In genomic region chr3:64061628-64062027, GRCh38 we compare ENCODE assay signal across 34 cellular contexts.
"Had no signal": no experiment of that assay in that cellular context is flagged by ENCODE, and none has a peak within 500 bp of the region (broad histone marks: within the 10 kb centered on the region; RNA-seq: fewer than 3 reads in every experiment).

No MANE protein-coding gene starts in this region.

- H3K4me3 ChIP-seq: adrenal gland, body of pancreas, breast epithelium had no signal

- H3K9me3 ChIP-seq: adrenal gland, body of pancreas, breast epithelium had no signal

- H3K27me3 ChIP-seq: adrenal gland, body of pancreas, brain microvascular endothelial cell, breast epithelium had no signal

- ATAC-seq: activated CD8-positive, alpha-beta T cell treated with anti-CD3 and anti-CD28 coated beads for 36 hours; activated naive CD4-positive, alpha-beta T cell treated with anti-CD3 and anti-CD28 coated beads, Interleukin-2, amount 50 U/mL, for 72 hours; activated T-cell treated with anti-CD3 and anti-CD28 coated beads, Interleukin-2, amount 50 U/mL, for 4 hours; activated T-cell treated with anti-CD3 and anti-CD28 coated beads, Interleukin-2, amount 50 U/mL, for 72 hours; activated T-helper 17 cell treated with anti-CD3 and anti-CD28 coated beads, Interleukin-2, amount 50 U/mL, for 72 hours; body of pancreas had no signal

- H3K27ac ChIP-seq: adrenal gland, body of pancreas, brain microvascular endothelial cell, breast epithelium, VCaP had no signal

- H3K36me3 ChIP-seq: adrenal gland, brain microvascular endothelial cell, breast epithelium had no signal

- DNase-seq: activated B cell treated with CpG ODN at 0.5 μM for 24 hours; activated CD4-positive, alpha-beta memory T cell treated with anti-CD3 and anti-CD28 coated beads for 36 hours; activated CD4-positive, alpha-beta T cell treated with anti-CD3 and anti-CD28 coated beads for 4 hours; activated CD4-positive, alpha-beta T cell treated with anti-CD3 and anti-CD28 coated beads, Interleukin-2, amount 10 ng/mL, durations not matched to agents 24 days and 14 days; activated CD4-positive, alpha-beta T cell treated with anti-CD3 and anti-CD28 coated beads, Interleukin-2, amount 50 U/mL, for 1 hour; activated CD4-positive, alpha-beta T cell treated with anti-CD3 and anti-CD28 coated beads, Interleukin-2, amount 50 U/mL, for 4 hours; activated CD4-positive, CD25-positive, alpha-beta regulatory T cell treated with anti-CD3 and anti-CD28 coated beads, Interleukin-2, amount 50 U/mL, for 72 hours; activated CD8-positive, alpha-beta memory T cell treated with anti-CD3 and anti-CD28 coated beads, Interleukin-2, amount 50 U/mL, for 4 hours; activated CD8-positive, alpha-beta T cell treated with anti-CD3 and anti-CD28 coated beads for 36 hours; activated effector memory CD4-positive, alpha-beta T cell treated with anti-CD3 and anti-CD28 coated beads, Interleukin-2, amount 50 U/mL, for 16 hours; activated gamma-delta T cell treated with Interleukin-2 at 50 U/mL for 16 hours; activated naive CD4-positive, alpha-beta T cell; activated naive CD4-positive, alpha-beta T cell treated with anti-CD3 and anti-CD28 coated beads for 36 hours; activated naive CD4-positive, alpha-beta T cell treated with anti-CD3 and anti-CD28 coated beads, Interleukin-2, amount 50 U/mL, for 16 hours; activated naive CD8-positive, alpha-beta T cell treated with anti-CD3 and anti-CD28 coated beads for 36 hours; activated T-cell treated with anti-CD3 and anti-CD28 coated beads for 4 hours; activated T-cell treated with anti-CD3 and anti-CD28 coated beads, Interleukin-2, amount 50 U/mL, for 1 hour; activated T-cell treated with anti-CD3 and anti-CD28 coated beads, Interleukin-2, amount 50 U/mL, for 4 hours; activated T-cell treated with anti-CD3 and anti-CD28 coated beads, Interleukin-2, amount 50 U/mL, for 72 hours; adrenal gland; amniotic stem cell; aorta; body of pancreas; brain microvascular endothelial cell; central memory CD4-positive, alpha-beta T cell; T-helper 1 cell; T-helper 2 cell; T-helper 9 cell had no signal

- FAIRE-seq: astrocyte, TTC549 had no signal

- H3K4me1 ChIP-seq: body of pancreas, breast epithelium had no signal
